8 cellular contexts compared by ENCODE assay signal in genomic region chr4:70688795-70689231, GRCh38. TPM values are rescaled to one million over a fixed set of nuclear protein-coding genes. Genes with fewer than 3 reads are reported as not detected.
DNase-seq lines count a peak whose midpoint lies in the region; ATAC-seq, FAIRE-seq and TF ChIP-seq lines count a peak whose summit lies in the region.

No MANE protein-coding gene starts in this region.

- no peak for TF ChIP-seq CTCF in MM.1S (IDR thresholded peaks at IDR 0.05; ENCODE audit: low read length)
- TF ChIP-seq CTCF in bronchial epithelial cell (IDR thresholded peaks at IDR 0.05; ENCODE audit: insufficient read depth, low read length, severe bottlenecking), result no peak
- TF ChIP-seq CTCF in lung (IDR thresholded peaks at IDR 0.05; ENCODE audit: control extremely low read depth, extremely low read depth), result no peak
- TF ChIP-seq CTCF in upper lobe of right lung (IDR thresholded peaks at IDR 0.05), result no peak

- peaks cover 63% of the 10 kb centered on the region for H3K79me2 ChIP-seq in MM.1S (ENCODE audit: low read length)

- H3K27ac ChIP-seq in MM.1S (ENCODE audit: low read length), result peak overlapping the region; percentile 85; the same call in 1 of the 2 replicates
- peak overlapping the region; percentile 66 to 86 for H3K27ac ChIP-seq in lung (ENCODE audit: low read depth in 1 of 2, low read length in 1 of 2)
- peak overlapping the region; percentile 97 for H3K27ac ChIP-seq in upper lobe of right lung

- peak; percentile 71 for DNase-seq in activated effector memory CD4-positive, alpha-beta T cell treated with anti-CD3 and anti-CD28 coated beads, Interleukin-2, amount 50 U/mL, for 16 hours
- DNase-seq in activated effector memory CD4-positive, alpha-beta T cell treated with Interleukin-2 at 50 U/mL for 16 hours, result no peak
- DNase-seq in MM.1S (no peak), bronchial epithelial cell (ENCODE audit: low read depth) (no peak), lung (ENCODE audit: low spot score) (no peak), upper lobe of right lung (no peak), SW 1271 (lab: John Stamatoyannopoulos, UW) (no peak)
- DNase-seq in effector CD8-positive, alpha-beta T cell (lab: John Stamatoyannopoulos, UW), result no peak

- H3K4me3 ChIP-seq in MM.1S (ENCODE audit: low read length) (peak overlapping the region; percentile 72), bronchial epithelial cell (ENCODE audit: low read depth, low read length) (peak overlapping the region; percentile 91), lung (peak overlapping the region; percentile 73), upper lobe of right lung (peak overlapping the region; percentile 85)

- WGBS in lung, 2 donors, result 1% methylated on average over 19 of the region's 19 CpGs

- H3F3A ChIP-seq in MM.1S (ENCODE audit: insufficient read depth, low read length), result peaks cover 9% of the 10 kb centered on the region

- H3K9ac ChIP-seq in MM.1S (ENCODE audit: low read length), result peak overlapping the region; percentile 61

- H3K4me2 ChIP-seq in MM.1S (ENCODE audit: low read depth, low read length), result peak overlapping the region; percentile 86

- H3K9me2 ChIP-seq in MM.1S (replicated peaks; ENCODE audit: insufficient read depth, low read length), result no peaks in the 10 kb centered on the region

- no peaks in the 10 kb centered on the region for H4K20me1 ChIP-seq in MM.1S (ENCODE audit: insufficient read depth, low read length)

- no peak for FAIRE-seq in bronchial epithelial cell (lab: Jason Lieb, UNC)

- peak overlapping the region; percentile 90 for H2AFZ ChIP-seq in MM.1S (ENCODE audit: low read length)

- H3K27me3 ChIP-seq in MM.1S (replicated peaks; ENCODE audit: insufficient read depth, low read length) (no peaks in the 10 kb centered on the region), bronchial epithelial cell (ENCODE audit: control insufficient read depth, insufficient read depth, low read length) (no peaks in the 10 kb centered on the region), lung (ENCODE audit: control insufficient read depth, insufficient read depth) (no peaks in the 10 kb centered on the region), upper lobe of right lung (no peaks in the 10 kb centered on the region)

- H3K9me3 ChIP-seq in MM.1S (replicated peaks; ENCODE audit: insufficient read depth, low read length), result no peaks in the 10 kb centered on the region
- no peaks in the 10 kb centered on the region for H3K9me3 ChIP-seq in lung (ENCODE audit: control insufficient read depth in 2 of 2, insufficient read depth in 1 of 2, low read length in 1 of 2)
- no peaks in the 10 kb centered on the region for H3K9me3 ChIP-seq in upper lobe of right lung

- intact Hi-C loops in upper lobe of right lung (cut with DNase I), result no loop called here

- H3K4me1 ChIP-seq in MM.1S (ENCODE audit: low read length), result peaks cover 26% of the 10 kb centered on the region
- H3K4me1 ChIP-seq in lung (ENCODE audit: control insufficient read depth in 2 of 2, insufficient read depth in 2 of 2, low read length in 2 of 2), result peaks cover 4 to 15% of the 10 kb centered on the region in 2 donors
- H3K4me1 ChIP-seq in upper lobe of right lung, result peaks cover 32% of the 10 kb centered on the region

- H3K36me3 ChIP-seq in MM.1S (replicated peaks; ENCODE audit: insufficient read depth, low read length) (peaks cover 7% of the 10 kb centered on the region; the same call in 1 of the 2 replicates), bronchial epithelial cell (ENCODE audit: control insufficient read depth, insufficient read depth, low read length) (no peaks in the 10 kb centered on the region), lung (ENCODE audit: control insufficient read depth in 2 of 2, insufficient read depth in 2 of 2, low read length in 2 of 2) (peaks cover 0 to 1% of the 10 kb centered on the region in 2 donors), upper lobe of right lung (peaks cover 20% of the 10 kb centered on the region)

- ATAC-seq in lung (ENCODE audit: insufficient read depth, low FRiP score), result peak; percentile 2
- ATAC-seq in upper lobe of right lung, result peak; percentile 1

RNA-seq across cellular contexts. Expression of gene UTP3, which starts 0.5 kb away (rescaled TPM):
- 15.0 and 18.2 TPM in 2 replicates for total RNA-seq in bronchial epithelial cell
- total RNA-seq in lung, result 10 to 100 TPM; 20.1 to 25.8 TPM
- polyA plus RNA-seq in lung, result 10 to 100 TPM; 30.5 to 32.0 TPM
- total RNA-seq in upper lobe of right lung, result 27.2 TPM

RNA-seq across cellular contexts. Expression of gene JCHAIN, which starts 22.5 kb away (rescaled TPM):
- not detected in 2 replicates for total RNA-seq in bronchial epithelial cell
- total RNA-seq in lung, result 100 to 1,000 TPM; 131 to 276 TPM
- 10 to 100 TPM; 18.3 to 91.8 TPM for polyA plus RNA-seq in lung
- total RNA-seq in upper lobe of right lung, result 99.1 TPM

RNA-seq across cellular contexts. Expression of gene RUFY3, which starts 33.0 kb away (rescaled TPM):
- total RNA-seq in bronchial epithelial cell, result 43.2 and 59.8 TPM in 2 replicates
- 100 to 1,000 TPM in 1 of 2 donors, 10 to 100 TPM in 1; 61.5 to 122 TPM for total RNA-seq in lung
- polyA plus RNA-seq in lung, result 10 to 100 TPM; 17.2 to 25.0 TPM
- 98.2 TPM for total RNA-seq in upper lobe of right lung

Comparison
In these comparisons a context has a peak if more than half of its experiments do, and no peak if none do; other contexts are left out.
1. RNA of gene JCHAIN, which starts 22.5 kb away (total RNA-seq): 131 to 276 TPM in lung and 99.1 TPM in upper lobe of right lung (single experiment); not detected in bronchial epithelial cell; every median in the first group is over 100 times any median in the second.
2. Peak in every context shown above with its lines, with median percentiles within 50 percentile points of each other: H3K27ac ChIP-seq and H3K4me3 ChIP-seq.